1 cellular context compared by ENCODE assay signal in genomic region chr12:56007148-56007891, GRCh38.
TF ChIP-seq lines count a peak whose summit lies in the region.

No MANE protein-coding gene starts in this region.

TF ChIP-seq in HepG2, 621 proteins besides CTCF, POLR2A, EP300 and RAD21 (continued from another document and continues in another):
- TF ChIP-seq, protein P1, sequence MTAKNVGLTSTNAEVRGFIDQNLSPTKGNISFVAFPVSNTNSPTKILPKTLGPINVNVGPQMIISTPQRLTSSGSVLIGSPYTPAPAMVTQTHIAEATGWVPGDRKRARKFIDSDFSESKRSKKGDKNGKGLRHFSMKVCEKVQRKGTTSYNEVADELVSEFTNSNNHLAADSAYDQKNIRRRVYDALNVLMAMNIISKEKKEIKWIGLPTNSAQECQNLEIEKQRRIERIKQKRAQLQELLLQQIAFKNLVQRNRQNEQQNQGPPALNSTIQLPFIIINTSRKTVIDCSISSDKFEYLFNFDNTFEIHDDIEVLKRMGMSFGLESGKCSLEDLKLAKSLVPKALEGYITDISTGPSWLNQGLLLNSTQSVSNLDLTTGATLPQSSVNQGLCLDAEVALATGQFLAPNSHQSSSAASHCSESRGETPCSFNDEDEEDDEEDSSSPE (CRISPR knock-in tag; IDR thresholded peaks at IDR 0.05) = peak; percentile 63
- TF ChIP-seq CEBPB (IDR thresholded peaks at IDR 0.05; ENCODE audit: borderline replicate concordance, low read depth, low read length) = no peak
- TF ChIP-seq, protein P2, sequence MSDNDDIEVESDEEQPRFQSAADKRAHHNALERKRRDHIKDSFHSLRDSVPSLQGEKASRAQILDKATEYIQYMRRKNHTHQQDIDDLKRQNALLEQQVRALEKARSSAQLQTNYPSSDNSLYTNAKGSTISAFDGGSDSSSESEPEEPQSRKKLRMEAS (IDR thresholded peaks at IDR 0.05) = peak; percentile 42; the same call in 1 of the 2 replicates
- TF ChIP-seq ZNF672 (CRISPR knock-in tag; IDR thresholded peaks at IDR 0.05) = no peak
- no peak for TF ChIP-seq PRDM4 (CRISPR knock-in tag; IDR thresholded peaks at IDR 0.05; ENCODE audit: borderline replicate concordance)
- no peak for TF ChIP-seq ZNF543 (CRISPR knock-in tag; IDR thresholded peaks at IDR 0.05)
- no peak for TF ChIP-seq ZNF329 (CRISPR knock-in tag; IDR thresholded peaks at IDR 0.05; ENCODE audit: low read depth)
- TF ChIP-seq YY1 (IDR thresholded peaks at IDR 0.05; ENCODE audit: insufficient read depth, insufficient replicate concordance, low read depth, low read length) = peak; percentile 83
- no peak for TF ChIP-seq KAT7 (CRISPR knock-in tag; IDR thresholded peaks at IDR 0.05; ENCODE audit: borderline replicate concordance)
- TF ChIP-seq ZNF784 (CRISPR knock-in tag; IDR thresholded peaks at IDR 0.05; ENCODE audit: borderline replicate concordance) = no peak
- no peak for TF ChIP-seq RFX1 (IDR thresholded peaks at IDR 0.05)
- peak; percentile 68; the same call in 1 of the 2 replicates for TF ChIP-seq ZNF441 (CRISPR knock-in tag; IDR thresholded peaks at IDR 0.05; ENCODE audit: borderline replicate concordance)
- peak; percentile 36; the same call in 1 of the 2 replicates for TF ChIP-seq DMAP1 (CRISPR knock-in tag; IDR thresholded peaks at IDR 0.05)
- TF ChIP-seq, protein P3, sequence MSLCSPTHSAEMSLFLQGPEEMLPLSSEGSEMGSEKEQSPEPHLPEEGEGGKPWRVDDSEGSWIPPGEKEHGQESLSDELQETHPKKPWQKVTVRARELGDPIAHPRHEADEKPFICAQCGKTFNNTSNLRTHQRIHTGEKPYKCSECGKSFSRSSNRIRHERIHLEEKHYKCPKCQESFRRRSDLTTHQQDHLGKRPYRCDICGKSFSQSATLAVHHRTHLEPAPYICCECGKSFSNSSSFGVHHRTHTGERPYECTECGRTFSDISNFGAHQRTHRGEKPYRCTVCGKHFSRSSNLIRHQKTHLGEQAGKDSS (CRISPR knock-in tag; IDR thresholded peaks at IDR 0.05; ENCODE audit: borderline replicate concordance, low read depth) = no peak
- TF ChIP-seq, protein P4, sequence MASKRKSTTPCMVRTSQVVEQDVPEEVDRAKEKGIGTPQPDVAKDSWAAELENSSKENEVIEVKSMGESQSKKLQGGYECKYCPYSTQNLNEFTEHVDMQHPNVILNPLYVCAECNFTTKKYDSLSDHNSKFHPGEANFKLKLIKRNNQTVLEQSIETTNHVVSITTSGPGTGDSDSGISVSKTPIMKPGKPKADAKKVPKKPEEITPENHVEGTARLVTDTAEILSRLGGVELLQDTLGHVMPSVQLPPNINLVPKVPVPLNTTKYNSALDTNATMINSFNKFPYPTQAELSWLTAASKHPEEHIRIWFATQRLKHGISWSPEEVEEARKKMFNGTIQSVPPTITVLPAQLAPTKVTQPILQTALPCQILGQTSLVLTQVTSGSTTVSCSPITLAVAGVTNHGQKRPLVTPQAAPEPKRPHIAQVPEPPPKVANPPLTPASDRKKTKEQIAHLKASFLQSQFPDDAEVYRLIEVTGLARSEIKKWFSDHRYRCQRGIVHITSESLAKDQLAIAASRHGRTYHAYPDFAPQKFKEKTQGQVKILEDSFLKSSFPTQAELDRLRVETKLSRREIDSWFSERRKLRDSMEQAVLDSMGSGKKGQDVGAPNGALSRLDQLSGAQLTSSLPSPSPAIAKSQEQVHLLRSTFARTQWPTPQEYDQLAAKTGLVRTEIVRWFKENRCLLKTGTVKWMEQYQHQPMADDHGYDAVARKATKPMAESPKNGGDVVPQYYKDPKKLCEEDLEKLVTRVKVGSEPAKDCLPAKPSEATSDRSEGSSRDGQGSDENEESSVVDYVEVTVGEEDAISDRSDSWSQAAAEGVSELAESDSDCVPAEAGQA (IDR thresholded peaks at IDR 0.05; ENCODE audit: low read depth) = peak; percentile 65; the same call in 1 of the 2 replicates
- TF ChIP-seq, protein P4 (CRISPR knock-in tag; IDR thresholded peaks at IDR 0.05; ENCODE audit: borderline replicate concordance) = no peak
- TF ChIP-seq ZNF556 (CRISPR knock-in tag; IDR thresholded peaks at IDR 0.05; ENCODE audit: borderline replicate concordance) = no peak
- 0 out of 2 replicates have a peak, but pooled peaks have one; percentile 32 for TF ChIP-seq RXRA (CRISPR knock-in tag; IDR thresholded peaks at IDR 0.05)
- TF ChIP-seq, protein P5, sequence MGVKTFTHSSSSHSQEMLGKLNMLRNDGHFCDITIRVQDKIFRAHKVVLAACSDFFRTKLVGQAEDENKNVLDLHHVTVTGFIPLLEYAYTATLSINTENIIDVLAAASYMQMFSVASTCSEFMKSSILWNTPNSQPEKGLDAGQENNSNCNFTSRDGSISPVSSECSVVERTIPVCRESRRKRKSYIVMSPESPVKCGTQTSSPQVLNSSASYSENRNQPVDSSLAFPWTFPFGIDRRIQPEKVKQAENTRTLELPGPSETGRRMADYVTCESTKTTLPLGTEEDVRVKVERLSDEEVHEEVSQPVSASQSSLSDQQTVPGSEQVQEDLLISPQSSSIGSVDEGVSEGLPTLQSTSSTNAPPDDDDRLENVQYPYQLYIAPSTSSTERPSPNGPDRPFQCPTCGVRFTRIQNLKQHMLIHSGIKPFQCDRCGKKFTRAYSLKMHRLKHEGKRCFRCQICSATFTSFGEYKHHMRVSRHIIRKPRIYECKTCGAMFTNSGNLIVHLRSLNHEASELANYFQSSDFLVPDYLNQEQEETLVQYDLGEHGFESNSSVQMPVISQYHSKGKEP (CRISPR knock-in tag; IDR thresholded peaks at IDR 0.05) = no peak
- TF ChIP-seq GABPA (IDR thresholded peaks at IDR 0.05; ENCODE audit: low read depth, low read length) = peak; percentile 64
- peak; percentile 90 for TF ChIP-seq GABPA (CRISPR knock-in tag; IDR thresholded peaks at IDR 0.05; ENCODE audit: low read depth)
- TF ChIP-seq ZKSCAN5 (CRISPR knock-in tag; IDR thresholded peaks at IDR 0.05) = no peak
- TF ChIP-seq ZNF883 (CRISPR knock-in tag; IDR thresholded peaks at IDR 0.05; ENCODE audit: not compliant biosample characterization) = no peak
- peak; percentile 44 for TF ChIP-seq PCBP2 (optimal IDR thresholded peaks at IDR 0.05; ENCODE audit: low read depth, low read length, poor library complexity, severe bottlenecking)
- no peak for TF ChIP-seq ZNF580 (CRISPR knock-in tag; IDR thresholded peaks at IDR 0.05; ENCODE audit: borderline replicate concordance, low read depth)
- TF ChIP-seq PHF8 (CRISPR knock-in tag; IDR thresholded peaks at IDR 0.05) = peak; percentile 57
- TF ChIP-seq ZNF746 (CRISPR knock-in tag; IDR thresholded peaks at IDR 0.05) = 0 out of 2 replicates have a peak, but pooled peaks have one; percentile 20
- TF ChIP-seq ZNF260 (CRISPR knock-in tag; IDR thresholded peaks at IDR 0.05; ENCODE audit: borderline replicate concordance, low read depth) = no peak
- TF ChIP-seq ZFX (CRISPR knock-in tag; IDR thresholded peaks at IDR 0.05; ENCODE audit: low read depth) = peak; percentile 10; the same call in 1 of the 2 replicates
- TF ChIP-seq ZC3H13 (CRISPR knock-in tag; IDR thresholded peaks at IDR 0.05) = peak; percentile 48; the same call in 1 of the 2 replicates
- TF ChIP-seq, protein P6, sequence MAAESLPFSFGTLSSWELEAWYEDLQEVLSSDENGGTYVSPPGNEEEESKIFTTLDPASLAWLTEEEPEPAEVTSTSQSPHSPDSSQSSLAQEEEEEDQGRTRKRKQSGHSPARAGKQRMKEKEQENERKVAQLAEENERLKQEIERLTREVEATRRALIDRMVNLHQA (CRISPR knock-in tag; IDR thresholded peaks at IDR 0.05) = no peak
- TF ChIP-seq ZNF891 (CRISPR knock-in tag; IDR thresholded peaks at IDR 0.05) = peak; percentile 73; the same call in 1 of the 2 replicates
- no peak for TF ChIP-seq ZNF660 (CRISPR knock-in tag; IDR thresholded peaks at IDR 0.05; ENCODE audit: borderline replicate concordance, low read depth)
- no peak for TF ChIP-seq MTA3 (CRISPR knock-in tag; IDR thresholded peaks at IDR 0.05)
- TF ChIP-seq HOXA3 (CRISPR knock-in tag; IDR thresholded peaks at IDR 0.05) = peak; percentile 15; the same call in 1 of the 2 replicates
- no peak for TF ChIP-seq ZNF841 (CRISPR knock-in tag; IDR thresholded peaks at IDR 0.05; ENCODE audit: borderline replicate concordance)
- TF ChIP-seq, protein P7, sequence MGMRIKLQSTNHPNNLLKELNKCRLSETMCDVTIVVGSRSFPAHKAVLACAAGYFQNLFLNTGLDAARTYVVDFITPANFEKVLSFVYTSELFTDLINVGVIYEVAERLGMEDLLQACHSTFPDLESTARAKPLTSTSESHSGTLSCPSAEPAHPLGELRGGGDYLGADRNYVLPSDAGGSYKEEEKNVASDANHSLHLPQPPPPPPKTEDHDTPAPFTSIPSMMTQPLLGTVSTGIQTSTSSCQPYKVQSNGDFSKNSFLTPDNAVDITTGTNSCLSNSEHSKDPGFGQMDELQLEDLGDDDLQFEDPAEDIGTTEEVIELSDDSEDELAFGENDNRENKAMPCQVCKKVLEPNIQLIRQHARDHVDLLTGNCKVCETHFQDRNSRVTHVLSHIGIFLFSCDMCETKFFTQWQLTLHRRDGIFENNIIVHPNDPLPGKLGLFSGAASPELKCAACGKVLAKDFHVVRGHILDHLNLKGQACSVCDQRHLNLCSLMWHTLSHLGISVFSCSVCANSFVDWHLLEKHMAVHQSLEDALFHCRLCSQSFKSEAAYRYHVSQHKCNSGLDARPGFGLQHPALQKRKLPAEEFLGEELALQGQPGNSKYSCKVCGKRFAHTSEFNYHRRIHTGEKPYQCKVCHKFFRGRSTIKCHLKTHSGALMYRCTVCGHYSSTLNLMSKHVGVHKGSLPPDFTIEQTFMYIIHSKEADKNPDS (CRISPR knock-in tag; IDR thresholded peaks at IDR 0.05) = no peak
- TF ChIP-seq ZNF264 (CRISPR knock-in tag; IDR thresholded peaks at IDR 0.05) = no peak
- no peak for TF ChIP-seq ATAD3A (CRISPR knock-in tag; IDR thresholded peaks at IDR 0.05)
- peak; percentile 78; the same call in 1 of the 2 replicates for TF ChIP-seq KDM5A (IDR thresholded peaks at IDR 0.05; ENCODE audit: borderline replicate concordance, low read length)
- no peak for TF ChIP-seq BRD4 (CRISPR knock-in tag; IDR thresholded peaks at IDR 0.05)
- no peak for TF ChIP-seq ASH2L (IDR thresholded peaks at IDR 0.05; ENCODE audit: insufficient read length, low read depth, low read length)
- TF ChIP-seq RNF219 (CRISPR knock-in tag; IDR thresholded peaks at IDR 0.05) = no peak
- TF ChIP-seq XRCC5 (optimal IDR thresholded peaks at IDR 0.05; ENCODE audit: low read length) = peak; percentile 98
- no peak for TF ChIP-seq ZNF33B (CRISPR knock-in tag; IDR thresholded peaks at IDR 0.05)
